Comparison of ENCODE assay signal across 8 cellular contexts in the genomic region with DNA sequence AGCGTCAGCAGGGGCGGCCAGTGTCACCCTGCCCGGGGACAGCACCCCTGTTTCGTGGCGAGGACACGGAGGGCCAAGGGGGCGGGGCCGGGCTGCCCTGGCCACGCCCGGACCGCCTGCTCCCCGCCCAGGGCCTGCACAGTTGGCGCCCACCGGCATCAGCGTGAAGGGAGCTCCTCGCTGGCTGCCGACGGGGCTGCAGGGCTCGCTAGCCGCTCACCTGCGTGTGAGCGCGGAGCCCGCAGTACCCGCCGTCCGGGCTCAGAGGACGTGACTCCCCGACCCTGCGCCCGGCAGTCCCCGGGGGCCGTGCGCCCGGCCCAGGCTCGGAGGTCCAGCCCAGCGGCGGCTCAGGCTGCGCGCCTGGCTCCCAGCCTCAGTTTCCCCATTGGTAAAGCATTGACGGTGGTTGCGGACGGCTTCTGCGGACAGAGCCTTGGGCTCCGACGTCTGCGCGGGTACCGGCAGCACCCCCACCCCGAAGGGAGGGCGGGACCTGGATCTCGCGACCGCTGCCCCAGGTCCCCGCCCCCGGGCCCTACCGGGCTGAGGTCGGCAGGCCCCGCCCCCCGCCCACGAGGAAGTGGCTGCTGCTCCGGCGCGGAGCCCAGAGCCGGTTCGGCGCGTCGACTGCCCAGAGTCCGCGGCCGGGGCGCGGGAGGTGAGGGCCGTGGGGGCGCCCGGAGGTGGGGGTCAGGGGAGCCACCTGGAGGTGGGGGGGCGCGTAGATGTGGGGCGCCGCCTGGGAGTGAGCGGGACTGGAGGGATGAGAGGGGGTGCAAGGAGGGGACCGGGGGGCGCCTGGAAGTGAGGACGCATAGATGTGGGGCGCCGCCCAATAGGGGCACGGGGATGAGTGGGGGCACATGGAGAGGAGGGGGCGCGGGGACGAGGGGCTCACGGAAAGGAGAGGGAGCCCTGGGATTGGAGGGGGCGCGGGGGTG. TPM values are rescaled to one million over a fixed set of nuclear protein-coding genes. Genes with fewer than 3 reads are reported as not detected.
A peak's percentile ranks its signal among the peaks of the same experiment; 100 is the strongest.
DNase-seq lines count a peak whose midpoint lies in the region; ATAC-seq and TF ChIP-seq lines count a peak whose summit lies in the region.

Gene ARPC1B (plus strand): TSS at position 610 of the 944 bp plus-strand sequence. CDS start 10,985 bp downstream, outside the sequence.

- peak; percentile 69 for ATAC-seq in HG02798 (IDR thresholded peaks at IDR 0.05; ENCODE audit: poor library complexity, unreplicated experiment)
- peak; percentile 82 for ATAC-seq in left lung

- H3K4me3 ChIP-seq in colonic mucosa (peak within 1 kb of the TSS; percentile 82), left lung (peak within 1 kb of the TSS; percentile 96 to 97)

- no peaks in the 10 kb centered on the region for H3K9me3 ChIP-seq in colonic mucosa
- no peaks in the 10 kb centered on the region for H3K9me3 ChIP-seq in left lung

- H3K27me3 ChIP-seq in colonic mucosa = no peaks in the 10 kb centered on the region
- no peaks in the 10 kb centered on the region for H3K27me3 ChIP-seq in left lung

- intact Hi-C loops in colonic mucosa (cut with DNase I) = loop anchor here (5.0 kb wide), 1 partner anchor 33 kb away; the partner anchor contains the start of genes BUD31 and PDAP1
- intact Hi-C loops in left lung (cut with DNase I) = no loop called here

- TF ChIP-seq CTCF in colonic mucosa (IDR thresholded peaks at IDR 0.05) (no peak), left lung (IDR thresholded peaks at IDR 0.05) (no peak)

- H3K4me1 ChIP-seq in colonic mucosa (peaks cover 8% of the 10 kb centered on the region), left lung (peaks cover 29 to 64% of the 10 kb centered on the region in 2 donors)

- H3K9ac ChIP-seq in colonic mucosa (ENCODE audit: low read depth in 2 of 2, low read length in 2 of 2) = peak within 1 kb of the TSS; percentile 76 to 77

- H3K36me3 ChIP-seq in colonic mucosa = no peaks in the 10 kb centered on the region
- peaks cover 0 to 24% of the 10 kb centered on the region in 2 donors for H3K36me3 ChIP-seq in left lung

- H3K27ac ChIP-seq in colonic mucosa (peak within 1 kb of the TSS; percentile 92), left lung (peak within 1 kb of the TSS; percentile 89 to 97)

- peak; percentile 79 for DNase-seq in NK-92 treated with Interleukin-12 subunit alpha and Interleukin-12 subunit beta, amount 100 ng/mL, for 24 hours (lab: John Stamatoyannopoulos, UW)
- DNase-seq in NK-92 (lab: John Stamatoyannopoulos, UW; ENCODE audit: unreplicated experiment) (no peak), NCI-H2196 (lab: John Stamatoyannopoulos, UW; ENCODE audit: unreplicated experiment) (peak; percentile 79), colonic mucosa (peak; percentile 84), left lung (peak; percentile 91 to 98)
- peak; percentile 80 to 86 for DNase-seq in activated CD4-positive, alpha-beta T cell treated with anti-CD3 and anti-CD28 coated beads for 24 hours (ENCODE audit: low read depth in 2 of 2)
- DNase-seq in stimulated activated CD4-positive, alpha-beta T cell treated with anti-CD3 and anti-CD28 coated beads, Interleukin-4, amount 100 ng/mL, for 4 hours = peak; percentile 85 to 89

RNA-seq across cellular contexts. Expression of gene ARPC1B, which starts in this region (rescaled TPM):
- total RNA-seq in colonic mucosa (100 to 1,000 TPM; 141 to 143 TPM), left lung (100 to 1,000 TPM; 280 to 311 TPM)
